Comparison of ENCODE assay signal across 9 cellular contexts in genomic region chr1:220300442-220301121, GRCh38. TPM values are rescaled to one million over a fixed set of nuclear protein-coding genes. Genes with fewer than 3 reads are reported as not detected.
DNase-seq lines count a peak whose midpoint lies in the region; ATAC-seq, FAIRE-seq and TF ChIP-seq lines count a peak whose summit lies in the region.
"Had no signal": no experiment of that assay in that cellular context is flagged by ENCODE, and none has a peak within 500 bp of the region (broad histone marks: within the 10 kb centered on the region; RNA-seq: fewer than 3 reads in every experiment).

No MANE protein-coding gene starts in this region.

- H2AFZ ChIP-seq in astrocyte (ENCODE audit: low read depth, low read length) = peak overlapping the region; percentile 36
- peak overlapping the region; percentile 55 for H2AFZ ChIP-seq in hepatocyte

- CTCF ChIA-PET in CD4-positive, alpha-beta memory T cell (lab: Charles Lee; ENCODE audit: partially characterized antibody) = no interaction called here

- H3K9me3 ChIP-seq in astrocyte (ENCODE audit: insufficient read depth, low read depth, low read length) (no peaks in the 10 kb centered on the region), hepatocyte (ENCODE audit: low read depth) (no peaks in the 10 kb centered on the region)
- no peaks in the 10 kb centered on the region for H3K9me3 ChIP-seq in CD4-positive, alpha-beta memory T cell (ENCODE audit: control insufficient read depth in 1 of 2, low read length in 2 of 2)

- peak overlapping the region; percentile 70 for H3K4me3 Mint-ChIP-seq in astrocyte (ENCODE audit: unreplicated experiment)
- H3K4me3 Mint-ChIP-seq in CD4-positive, alpha-beta memory T cell = no peak overlapping the region

- H3K36me3 Mint-ChIP-seq in astrocyte (ENCODE audit: low read depth, unreplicated experiment) = no peaks in the 10 kb centered on the region
- peaks cover 0 to 3% of the 10 kb centered on the region in 2 donors for H3K36me3 Mint-ChIP-seq in CD4-positive, alpha-beta memory T cell

- POLR2A ChIA-PET in CD4-positive, alpha-beta memory T cell (lab: Charles Lee; ENCODE audit: partially characterized antibody) = no interaction called here

- H3K4me1 ChIP-seq in astrocyte (ENCODE audit: insufficient read depth, low read length) (peaks cover 11% of the 10 kb centered on the region), hepatocyte (ENCODE audit: insufficient read depth) (peaks cover 7% of the 10 kb centered on the region)
- H3K4me1 ChIP-seq in CD4-positive, alpha-beta memory T cell (ENCODE audit: insufficient read depth, low read length) = no peaks in the 10 kb centered on the region

- H3K4me1 Mint-ChIP-seq in astrocyte (ENCODE audit: low read depth, unreplicated experiment) = peaks cover 33% of the 10 kb centered on the region
- H3K4me1 Mint-ChIP-seq in CD4-positive, alpha-beta memory T cell = peaks cover 0 to 2% (median under 1%) of the 10 kb centered on the region in 4 donors

- H3K4me3 ChIP-seq in astrocyte (ENCODE audit: insufficient read depth, low read depth, low read length) (no peak overlapping the region), hepatocyte (no peak overlapping the region), skeletal muscle cell (ENCODE audit: low read depth, low read length) (no peak overlapping the region)
- H3K4me3 ChIP-seq in CD4-positive, alpha-beta memory T cell (ENCODE audit: low read length in 2 of 2) = no peak overlapping the region

- peak overlapping the region; percentile 96 for H3K27ac Mint-ChIP-seq in astrocyte (ENCODE audit: unreplicated experiment)
- H3K27ac Mint-ChIP-seq in CD4-positive, alpha-beta memory T cell = no peak overlapping the region

- H3K79me2 ChIP-seq in astrocyte (ENCODE audit: insufficient read depth, low read length) (no peaks in the 10 kb centered on the region), hepatocyte (no peaks in the 10 kb centered on the region)

- H3K27me3 Mint-ChIP-seq in astrocyte (ENCODE audit: low read depth, unreplicated experiment) = no peaks in the 10 kb centered on the region
- H3K27me3 Mint-ChIP-seq in CD4-positive, alpha-beta memory T cell = peaks cover 4 to 13% of the 10 kb centered on the region in 2 donors

- H4K20me1 ChIP-seq in astrocyte (ENCODE audit: insufficient read depth, low read length) (no peaks in the 10 kb centered on the region), hepatocyte (ENCODE audit: insufficient read depth, poor library complexity, severe bottlenecking) (no peaks in the 10 kb centered on the region)

- H3K27me3 ChIP-seq in astrocyte (ENCODE audit: insufficient read depth, low read length) (no peaks in the 10 kb centered on the region), hepatocyte (no peaks in the 10 kb centered on the region)
- no peaks in the 10 kb centered on the region for H3K27me3 ChIP-seq in CD4-positive, alpha-beta memory T cell (ENCODE audit: insufficient read depth, low read length)

- H3K9me3 Mint-ChIP-seq in astrocyte (ENCODE audit: unreplicated experiment) = no peaks in the 10 kb centered on the region
- H3K9me3 Mint-ChIP-seq in CD4-positive, alpha-beta memory T cell = peaks cover 0 to 8% (median 2%) of the 10 kb centered on the region in 8 donors

- H3K4me2 ChIP-seq in astrocyte (ENCODE audit: low read length) (peak overlapping the region; percentile 72), hepatocyte (peak overlapping the region; percentile 57)

- ATAC-seq in GM21717 (IDR thresholded peaks at IDR 0.05; ENCODE audit: unreplicated experiment) = no peak
- no peak for ATAC-seq in GM18517 (IDR thresholded peaks at IDR 0.05; ENCODE audit: unreplicated experiment)

- WGBS in hepatocyte (ENCODE audit: low lambda C conversion rate, missing lambda C conversion rate) = 31% methylated on average over 7 of the region's 7 CpGs

- no peaks in the 10 kb centered on the region for H3K9me2 ChIP-seq in hepatocyte (replicated peaks; ENCODE audit: insufficient read depth)

- peak; percentile 37 for FAIRE-seq in astrocyte (lab: Jason Lieb, UNC)

- intact Hi-C loops in CD4-positive, alpha-beta memory T cell (cut with micrococcal nuclease) = no loop called here

- H3K27ac ChIP-seq in astrocyte (ENCODE audit: low read depth, low read length) = peak overlapping the region; percentile 81
- peak overlapping the region; percentile 95 for H3K27ac ChIP-seq in hepatocyte
- no peak overlapping the region for H3K27ac ChIP-seq in CD4-positive, alpha-beta memory T cell (ENCODE audit: low read depth, low read length)
- H3K27ac ChIP-seq: 22Rv1 had no signal

- DNase-seq in NCI-H1436 (lab: John Stamatoyannopoulos, UW) = peak; percentile 33
- DNase-seq in NCI-H1436 treated with DMSO at 0.1 percent for 48 hours (lab: John Stamatoyannopoulos, UW) = no peak
- peak; percentile 92 for DNase-seq in astrocyte (ENCODE audit: low read depth)
- DNase-seq in hepatocyte (ENCODE audit: low spot score) = peak; percentile 88
- peak; percentile 73 for DNase-seq in skeletal muscle cell (ENCODE audit: low read depth)
- no peak for DNase-seq in CD4-positive, alpha-beta memory T cell

- H3K9ac ChIP-seq in astrocyte (ENCODE audit: low read length) = peak overlapping the region; percentile 76

- TF ChIP-seq CTCF in astrocyte (IDR thresholded peaks at IDR 0.05; ENCODE audit: insufficient read depth, low read depth, low read length) = no peak
- no peak for TF ChIP-seq CTCF in hepatocyte (IDR thresholded peaks at IDR 0.05; ENCODE audit: poor library complexity)

- H3K36me3 ChIP-seq in astrocyte (ENCODE audit: insufficient read depth, low read length) = no peaks in the 10 kb centered on the region
- H3K36me3 ChIP-seq in hepatocyte (replicated peaks; ENCODE audit: insufficient read depth, low read depth) = no peaks in the 10 kb centered on the region
- H3K36me3 ChIP-seq in CD4-positive, alpha-beta memory T cell (ENCODE audit: insufficient read depth, low read length) = no peaks in the 10 kb centered on the region

RNA-seq across cellular contexts. Expression of gene RAB3GAP2, which starts 28.3 kb away (rescaled TPM):
- total RNA-seq in astrocyte (68.1 and 69.6 TPM in 2 replicates), hepatocyte (25.2 and 31.6 TPM in 2 replicates)
- 12.6 and 13.7 TPM in 2 replicates for polyA plus RNA-seq in hepatocyte
- 10 to 100 TPM; 44.4 to 44.9 TPM for total RNA-seq in CD4-positive, alpha-beta memory T cell
- polyA plus RNA-seq in CD4-positive, alpha-beta memory T cell = 10 to 100 TPM; 24.1 to 31.2 TPM

Comparison
In these comparisons a context has a peak if more than half of its experiments do, and no peak if none do; other contexts are left out.
1. DNase-seq: peak in NCI-H1436 (single experiment), astrocyte (single experiment), hepatocyte (single experiment) and skeletal muscle cell (single experiment); none in NCI-H1436 treated with DMSO at 0.1 percent for 48 hours (single experiment) and CD4-positive, alpha-beta memory T cell (0 of 5).